Comparison of ENCODE assay signal across 26 cellular contexts in genomic region chr7:102994567-102994966, GRCh38.
DNase-seq lines count a peak whose midpoint lies in the region; ATAC-seq, FAIRE-seq and TF ChIP-seq lines count a peak whose summit lies in the region.
"Had no signal": no experiment of that assay in that cellular context is flagged by ENCODE, and none has a peak within 500 bp of the region (broad histone marks: within the 10 kb centered on the region; RNA-seq: fewer than 3 reads in every experiment).

No MANE protein-coding gene starts in this region.

- no peaks in the 10 kb centered on the region for H3K9me1 ChIP-seq in endothelial cell of umbilical vein (replicated peaks; ENCODE audit: control insufficient read depth, extremely low read depth, insufficient read depth, low read length)

- TF ChIP-seq CTCF in Panc1 (IDR thresholded peaks at IDR 0.05) (no peak), endothelial cell of umbilical vein (IDR thresholded peaks at IDR 0.05; ENCODE audit: extremely low read depth in 1 of 2, insufficient read depth in 1 of 2, low read depth in 1 of 2, low read length in 2 of 2) (no peak), GM13977 (IDR thresholded peaks at IDR 0.05; ENCODE audit: extremely low read depth, insufficient read depth, missing control alignments) (no peak)

- H3K9me2 ChIP-seq in Karpas-422 (replicated peaks; ENCODE audit: insufficient read depth, low read length) = no peaks in the 10 kb centered on the region

- H2AFZ ChIP-seq in Karpas-422 (ENCODE audit: low read length) = no peak overlapping the region
- no peak overlapping the region for H2AFZ ChIP-seq in endothelial cell of umbilical vein (ENCODE audit: low read depth, low read length)

- H3K36me3 ChIP-seq in Karpas-422 (ENCODE audit: insufficient read depth, low read length) = no peaks in the 10 kb centered on the region
- H3K36me3 ChIP-seq in Panc1 (ENCODE audit: control insufficient read depth, insufficient read depth, low read length) = no peaks in the 10 kb centered on the region
- no peaks in the 10 kb centered on the region for H3K36me3 ChIP-seq in endothelial cell of umbilical vein (ENCODE audit: control insufficient read depth in 2 of 2, extremely low read depth in 1 of 2, insufficient read depth in 2 of 2, low read length in 2 of 2)
- H3K36me3 ChIP-seq: BLaER1, HAP-1, MG63, Peyer's patch had no signal

- no peak for ATAC-seq in Panc1

- CTCF ChIA-PET in Panc1 (lab: Charles Lee) (no interaction called here), endothelial cell of umbilical vein (lab: Charles Lee) (interaction anchor here (3.3 kb wide), 1 partner anchor 67 kb away, joined by 35 read pairs; no protein-coding TSS in a partner anchor)

- H3K27ac ChIP-seq in Karpas-422 (ENCODE audit: low read length) (no peak overlapping the region), Panc1 (ENCODE audit: low read length) (peak overlapping the region; percentile 99), endothelial cell of umbilical vein (ENCODE audit: insufficient read depth, low read depth, low read length) (peak overlapping the region; percentile 99)
- H3K27ac ChIP-seq: BLaER1, Peyer's patch had no signal

- H3K4me2 ChIP-seq in Karpas-422 (ENCODE audit: low read depth, low read length, poor library complexity, severe bottlenecking) (no peak overlapping the region), endothelial cell of umbilical vein (ENCODE audit: insufficient read depth, low read length) (no peak overlapping the region)
- H3K4me2 ChIP-seq: BLaER1 had no signal

- intact Hi-C loops in Panc1 (cut with micrococcal nuclease; ENCODE audit: unreplicated experiment) (no loop called here), endothelial cell of umbilical vein (cut with micrococcal nuclease) (no loop called here)

- BruUV-seq in Panc1 (replicated peaks; lab: Mats Ljungman, UMichigan) (no TSS peak), endothelial cell of umbilical vein (replicated peaks; lab: Mats Ljungman, UMichigan) (no TSS peak)

- H3K9me3 ChIP-seq in Karpas-422 (ENCODE audit: low read length) = no peaks in the 10 kb centered on the region
- peaks cover 8% of the 10 kb centered on the region; the same call in 1 of the 2 replicates for H3K9me3 ChIP-seq in Panc1 (ENCODE audit: control insufficient read depth, insufficient read depth, low read depth, low read length)
- H3K9me3 ChIP-seq in endothelial cell of umbilical vein (replicated peaks; ENCODE audit: control insufficient read depth, insufficient read depth, low read length) = no peaks in the 10 kb centered on the region
- H3K9me3 ChIP-seq: Peyer's patch had no signal

- no peak for FAIRE-seq in endothelial cell of umbilical vein (lab: Jason Lieb, UNC)

- H3K27me3 ChIP-seq in Karpas-422 (ENCODE audit: low read length) (no peaks in the 10 kb centered on the region), Panc1 (ENCODE audit: control insufficient read depth, insufficient read depth, low read length) (no peaks in the 10 kb centered on the region), endothelial cell of umbilical vein (ENCODE audit: control insufficient read depth in 2 of 2, insufficient read depth in 2 of 2, low read length in 2 of 2) (no peaks in the 10 kb centered on the region)
- H3K27me3 ChIP-seq: BLaER1, MG63, Peyer's patch had no signal

- H4K20me1 ChIP-seq in Karpas-422 (ENCODE audit: insufficient read depth, low read depth, low read length) = no peaks in the 10 kb centered on the region
- H4K20me1 ChIP-seq in endothelial cell of umbilical vein (replicated peaks; ENCODE audit: control insufficient read depth, extremely low read depth, insufficient read depth, low read length) = no peaks in the 10 kb centered on the region
- H4K20me1 ChIP-seq: BLaER1 had no signal

- peak; percentile 7 for DNase-seq in NCI-H82 (lab: John Stamatoyannopoulos, UW)
- no peak for DNase-seq in NCI-H82 treated with DMSO at 0.1 percent for 48 hours (lab: John Stamatoyannopoulos, UW; ENCODE audit: unreplicated experiment)
- peak; percentile 46 for DNase-seq in Karpas-422
- no peak for DNase-seq in Panc1 (ENCODE audit: low read depth, low spot score)
- no peak for DNase-seq in endothelial cell of umbilical vein (ENCODE audit: low read depth, low spot score)
- no peak for DNase-seq in AG20443 (ENCODE audit: low spot score)
- DNase-seq in GM13977 (ENCODE audit: low spot score) = no peak
- DNase-seq in NOMO-1 (lab: John Stamatoyannopoulos, UW; ENCODE audit: unreplicated experiment in 2 of 2) = no peak
- DNase-seq: 8988T; CD4-positive, CD25-positive, alpha-beta regulatory T cell; DMS53; GOT3; MG63; NCI-H1048; NCI-H1417 treated with DMSO at 0.1 percent for 48 hours; NCI-H1694 treated with DMSO at 0.1 percent for 48 hours; NCI-H2081 treated with DMSO at 0.1 percent for 48 hours; NCI-H2171 treated with DMSO at 0.1 percent for 48 hours; NCI-H345; NCI-H510A treated with DMSO at 0.1 percent for 48 hours; NK-92 treated with Interleukin-12 subunit alpha and Interleukin-12 subunit beta, amount 100 ng/mL, for 24 hours; Peyer's patch; SHP77 treated with DMSO at 0.1 percent for 48 hours; T-helper 1 cell had no signal

- H3K4me3 ChIP-seq in Karpas-422 (ENCODE audit: low read length) (no peak overlapping the region), Panc1 (ENCODE audit: low read depth in 2 of 2, low read length in 2 of 2) (no peak overlapping the region), endothelial cell of umbilical vein (replicated peaks in 1 of 3; ENCODE audit: insufficient read depth in 1 of 3, low read depth in 1 of 3, low read length in 3 of 3) (no peak overlapping the region)
- H3K4me3 ChIP-seq: BLaER1, HAP-1, MG63, Peyer's patch had no signal

- TF ChIP-seq POLR2A in endothelial cell of umbilical vein (IDR thresholded peaks at IDR 0.05; ENCODE audit: low read depth, low read length) = no peak

- POLR2A ChIA-PET in Panc1 (lab: Charles Lee) (no interaction called here), endothelial cell of umbilical vein (lab: Charles Lee) (no interaction called here)

- in situ Hi-C loops in Panc1 (cut with HindIII; ENCODE audit: low pct_unique_long_range_greater_than_20kb, low sequenced_read_pairs) = no loop called here
- in situ Hi-C loops in GM13977 (cut with MboI; ENCODE audit: low pct_unique_long_range_greater_than_20kb, low sequenced_read_pairs, unreplicated experiment) = no loop called here

- dilution Hi-C loops in endothelial cell of umbilical vein (cut with MboI; ENCODE audit: extremely low pct_ligation_motif_present, low sequenced_read_pairs) = no loop called here

- no peaks in the 10 kb centered on the region for H3K79me2 ChIP-seq in Karpas-422 (ENCODE audit: low read length)
- no peaks in the 10 kb centered on the region for H3K79me2 ChIP-seq in endothelial cell of umbilical vein (ENCODE audit: control insufficient read depth, insufficient read depth, low read length)

- H3K9ac ChIP-seq in Karpas-422 (ENCODE audit: low read length) (no peak overlapping the region), endothelial cell of umbilical vein (replicated peaks; ENCODE audit: extremely low read depth, insufficient read depth, low read length) (no peak overlapping the region)
- H3K9ac ChIP-seq: BLaER1 had no signal

- no peaks in the 10 kb centered on the region for H3K4me1 ChIP-seq in Karpas-422 (ENCODE audit: low read length)
- H3K4me1 ChIP-seq in Panc1 (ENCODE audit: control insufficient read depth, insufficient read depth, low read length) = peaks cover 36% of the 10 kb centered on the region
- H3K4me1 ChIP-seq in endothelial cell of umbilical vein (ENCODE audit: control insufficient read depth, extremely low read depth, insufficient read depth, low read length) = peaks cover 43% of the 10 kb centered on the region
- H3K4me1 ChIP-seq: BLaER1, HAP-1 had no signal

TF ChIP-seq in endothelial cell of umbilical vein, 7 proteins besides CTCF, POLR2A, EP300 and RAD21:
- TF ChIP-seq MAX (IDR thresholded peaks at IDR 0.05; ENCODE audit: insufficient read depth, insufficient read length) (no peak), GATA2 (IDR thresholded peaks at IDR 0.05; ENCODE audit: insufficient read depth, insufficient read length, low read depth, low read length) (no peak), JUN (IDR thresholded peaks at IDR 0.05; ENCODE audit: borderline replicate concordance, insufficient read depth, insufficient read length, low read depth) (no peak)

Comparison
In these comparisons a context has a peak if more than half of its experiments do, and no peak if none do; other contexts are left out.
1. DNase-seq: peak in NCI-H82 (single experiment) and Karpas-422 (single experiment); none in NCI-H82 treated with DMSO at 0.1 percent for 48 hours (single experiment), Panc1 (single experiment), endothelial cell of umbilical vein (single experiment), AG20443 (single experiment), GM13977 (single experiment) and NOMO-1 (0 of 2).